ENCODE assay signal across 19 cellular contexts in genomic region chr3:127675651-127676391, GRCh38. TPM values are rescaled to one million over a fixed set of nuclear protein-coding genes. Genes with fewer than 3 reads are reported as not detected.
DNase-seq lines count a peak whose midpoint lies in the region; ATAC-seq, FAIRE-seq and TF ChIP-seq lines count a peak whose summit lies in the region.
"Had no signal": no experiment of that assay in that cellular context is flagged by ENCODE, and none has a peak within 500 bp of the region (broad histone marks: within the 10 kb centered on the region; RNA-seq: fewer than 3 reads in every experiment).

No MANE protein-coding gene starts in this region.

- H3K9me3 ChIP-seq in K562 (replicated peaks; ENCODE audit: control insufficient read depth, insufficient read depth, low read depth, low read length) (no peaks in the 10 kb centered on the region), uterus (no peaks in the 10 kb centered on the region)
- H3K9me3 ChIP-seq: lower lobe of right lung had no signal

- FAIRE-seq in K562 (lab: Jason Lieb, UNC) = no peak
- no peak for FAIRE-seq in RCC 7860 (lab: Jason Lieb, UNC)

- H3K27me3 Mint-ChIP-seq in nephron (ENCODE audit: low read depth) = peaks cover 8% of the 10 kb centered on the region
- H3K27me3 Mint-ChIP-seq: stimulated activated naive CD8-positive, alpha-beta T cell treated with anti-CD3 and anti-CD28 coated beads, Interleukin-15, amount 100 ng/mL, for 72 hours had no signal

- H3K4me3 Mint-ChIP-seq in nephron = peak overlapping the region in 2 of 3 experiments; percentile 39 to 66

- H3K27ac Mint-ChIP-seq in nephron = no peak overlapping the region

- TF ChIP-seq RAD21 in K562 (CRISPR knock-in tag; conservative IDR thresholded peaks at IDR 0.05 in 1 of 2, IDR thresholded peaks at IDR 0.05 in 1 of 2) = no peak

- no peak for TF ChIP-seq EP300 in K562 (IDR thresholded peaks at IDR 0.05; ENCODE audit: low read length)

- H3K36me3 Mint-ChIP-seq in nephron (ENCODE audit: low read depth) = peaks cover 3% of the 10 kb centered on the region
- H3K36me3 Mint-ChIP-seq: brain had no signal

- H3K27me3 ChIP-seq in K562 (ENCODE audit: control insufficient read depth in 2 of 2, insufficient read depth in 2 of 2, low read length in 2 of 2) (no peaks in the 10 kb centered on the region), uterus (no peaks in the 10 kb centered on the region)

- intact Hi-C loops in Right ventricle myocardium superior (cut with DNase I) (no loop called here), Right ventricle myocardium inferior (cut with DNase I) (no loop called here), K562 (cut with micrococcal nuclease) (no loop called here), uterus (cut with DNase I; ENCODE audit: low total_unique reads) (loop anchor here (10.0 kb wide), 1 partner anchor 81 kb away; the partner anchor contains the start of genes MCM2 and TPRA1)

- POLR2A ChIA-PET in K562 (lab: Yijun Ruan, JAX) = no interaction called here

- DNase-seq in Right ventricle myocardium superior (peak; percentile 34), Right ventricle myocardium inferior (ENCODE audit: missing footprints) (no peak), K562 (ENCODE audit: extremely low read depth in 1 of 4, low spot score in 3 of 4) (no peak), uterus (peak; percentile 14 to 17), RCC 7860 (ENCODE audit: low spot score) (no peak)
- no peak for DNase-seq in stimulated activated CD4-positive, alpha-beta T cell treated with anti-CD3 and anti-CD28 coated beads, Interleukin-4, amount 100 ng/mL, for 24 hours
- DNase-seq: activated T-cell treated with anti-CD3 and anti-CD28 coated beads, Interleukin-2, amount 50 U/mL, for 4 hours; effector CD4-positive, alpha-beta T cell; lower lobe of right lung; NCI-H1436; NCI-H510A treated with DMSO at 0.1 percent for 48 hours; OCI-M1 had no signal

- WGBS in K562 (ENCODE audit: insufficient coverage, low coverage, missing lambda C conversion rate) = 26% methylated on average over 15 of the region's 29 CpGs

- TF ChIP-seq POLR2A in K562 (conservative IDR thresholded peaks at IDR 0.05) (no peak), uterus (IDR thresholded peaks at IDR 0.05) (no peak)

- no peak overlapping the region for H3K4me2 ChIP-seq in K562 (ENCODE audit: insufficient read depth, low read length)
- H3K4me2 ChIP-seq: KMS-11 had no signal

- no peaks in the 10 kb centered on the region for H3K9me1 ChIP-seq in K562 (ENCODE audit: control insufficient read depth, insufficient read depth, low read length)

- CTCF ChIA-PET in K562 (lab: Yijun Ruan, JAX; ENCODE audit: low intra/inter-chr PET ratio) = no interaction called here

- TF ChIP-seq CTCF in K562 (IDR thresholded peaks at IDR 0.05 in 2 of 3, conservative IDR thresholded peaks at IDR 0.05 in 1 of 3; ENCODE audit: insufficient read depth in 2 of 3, low read depth in 1 of 3, low read length in 3 of 3) (no peak), nephron (IDR thresholded peaks at IDR 0.05; ENCODE audit: unreplicated experiment in 3 of 3) (no peak), uterus (IDR thresholded peaks at IDR 0.05) (no peak)

- in situ Hi-C loops in K562 (cut with MboI) = no loop called here

- H3K9me3 Mint-ChIP-seq in nephron = no peaks in the 10 kb centered on the region
- H3K9me3 Mint-ChIP-seq: activated T-cell treated with anti-CD3 and anti-CD28 coated beads, Interleukin-2, amount 50 U/mL, for 4 hours; brain; stimulated activated naive CD8-positive, alpha-beta T cell treated with anti-CD3 and anti-CD28 coated beads, Interleukin-15, amount 100 ng/mL, for 72 hours had no signal

- no TSS peak for BruUV-seq in K562 (replicated peaks; lab: Mats Ljungman, UMichigan)

- H3K4me3 ChIP-seq in K562 = no peak overlapping the region
- no peak overlapping the region for H3K4me3 ChIP-seq in uterus
- H3K4me3 ChIP-seq: lower lobe of right lung, skin epidermis had no signal

- H3K4me1 Mint-ChIP-seq in nephron = peaks cover 16% of the 10 kb centered on the region

- H3K27ac ChIP-seq in K562 (ENCODE audit: extremely low read depth, low read depth, low read length) (no peak overlapping the region), uterus (no peak overlapping the region)
- H3K27ac ChIP-seq: KMS-11, lower lobe of right lung had no signal

- H3K36me3 ChIP-seq in K562 (ENCODE audit: control insufficient read depth, insufficient read depth, low read length) = no peaks in the 10 kb centered on the region
- no peaks in the 10 kb centered on the region for H3K36me3 ChIP-seq in uterus

- H4K20me1 ChIP-seq in K562 (replicated peaks; ENCODE audit: control insufficient read depth, insufficient read depth, low read length) = 0 out of 2 replicates have a peak, but pooled peaks cover 4% of the 10 kb centered on the region

- H2AFZ ChIP-seq in K562 (ENCODE audit: low read depth, low read length) = no peak overlapping the region

- peaks cover 0 to 51% of the 10 kb centered on the region in 2 experiments; a peak in 2 of 5 replicates for H3K4me1 ChIP-seq in K562 (replicated peaks in 1 of 2; ENCODE audit: control insufficient read depth in 2 of 2, insufficient read depth in 2 of 2, low read length in 2 of 2)
- H3K4me1 ChIP-seq in uterus = peaks cover 0 to 7% of the 10 kb centered on the region in 2 donors

- no peaks in the 10 kb centered on the region for H3K79me2 ChIP-seq in K562 (ENCODE audit: control insufficient read depth, insufficient read depth, low read length)

- ATAC-seq in Right ventricle myocardium superior (ENCODE audit: poor library complexity) (no peak), Right ventricle myocardium inferior (no peak), K562 (no peak), HG03139 (IDR thresholded peaks at IDR 0.05; ENCODE audit: unreplicated experiment) (no peak)
- ATAC-seq: activated CD4-positive, CD25-positive, alpha-beta regulatory T cell treated with anti-CD3 and anti-CD28 coated beads, Interleukin-2, amount 50 U/mL, for 24 hours; activated T-cell treated with anti-CD3 and anti-CD28 coated beads, Interleukin-2, amount 50 U/mL, for 4 hours; lower lobe of right lung; stimulated activated naive CD8-positive, alpha-beta T cell treated with anti-CD3 and anti-CD28 coated beads, Interleukin-15, amount 100 ng/mL, for 72 hours had no signal

- H3K9ac ChIP-seq in K562 (ENCODE audit: insufficient read depth in 1 of 2, low read depth in 2 of 2, low read length in 2 of 2) = no peak overlapping the region
- H3K9ac ChIP-seq: KMS-11 had no signal

TF ChIP-seq in K562, 482 proteins besides CTCF, POLR2A, EP300 and RAD21 (continues in another document):
- TF ChIP-seq MCM5 (IDR thresholded peaks at IDR 0.05; ENCODE audit: low read depth) = no peak

RNA-seq across cellular contexts. Expression of gene ABTB1, which starts 3.1 kb away (rescaled TPM):
- total RNA-seq in Right ventricle myocardium superior (33.0 TPM), Right ventricle myocardium inferior (31.7 TPM), K562 (2014; rRNA removed) (0.68 and 1.0 TPM in 2 replicates), K562 (2014; rRNA removed; fragmentation: Illumina TruSeq; extraction: Trizol) (0.25 and 0.26 TPM in 2 replicates), K562 (2015; rRNA removed; fragmentation: Illumina TruSeq; extraction: Trizol) (0.29 and 0.30 TPM in 2 replicates), K562 (2021) (1.6 and 1.9 TPM in 2 replicates), uterus (10 to 100 TPM; 14.4 to 42.8 (median 28.8) TPM)
- 7.7 and 16.8 TPM in 2 replicates for total RNA-seq in K562 (2011; cell fraction: chromatin; rRNA removed; ENCODE audit: low replicate concordance)
- 13.7 and 16.5 TPM in 2 replicates for total RNA-seq in K562 (2011; cell fraction: nucleolus; rRNA removed)
- 6.9 and 9.3 TPM in 2 replicates for total RNA-seq in K562 (2011; cell fraction: nucleoplasm; rRNA removed)
- polyA plus RNA-seq in K562 (2011; rRNA removed) (1.2 and 1.7 TPM in 2 replicates), K562 (2014; fragmentation: Illumina TruSeq; extraction: Trizol) (0.42 and 1.1 TPM in 2 replicates), K562 (2014; fragmentation: Nextera tagmentation; extraction: Ambion mirVana) (under 1 TPM in 1 of 2 experiments, not detected in 1; 0.04 TPM), K562 (2014; rRNA removed) (1.4 and 2.3 TPM in 2 replicates)
- polyA plus RNA-seq in K562 (2011; cell fraction: cytosol; rRNA removed) = 1.3 and 2.5 TPM in 2 replicates
- 14.3 and 22.2 TPM in 2 replicates for polyA plus RNA-seq in K562 (2011; cell fraction: nucleus; rRNA removed)
- 1.7 and 6.1 TPM in 2 replicates for polyA plus RNA-seq in K562 (2012)
- 0.60 and 0.95 TPM in 2 replicates for polyA minus RNA-seq in K562 (2011; rRNA and poly(A)+ RNA removed)
- polyA minus RNA-seq in K562 (2011; cell fraction: cytosol; rRNA and poly(A)+ RNA removed) = 1.0 and 2.4 TPM in 2 replicates
- polyA minus RNA-seq in K562 (2011; cell fraction: nucleus; rRNA and poly(A)+ RNA removed) = 4.1 and 5.9 TPM in 2 replicates

RNA-seq across cellular contexts. Expression of gene PODXL2, which starts 46.8 kb away (rescaled TPM):
- total RNA-seq in Right ventricle myocardium superior = 0.94 TPM
- total RNA-seq in Right ventricle myocardium inferior = 1.4 TPM
- 17.2 and 34.9 TPM in 2 replicates for total RNA-seq in K562 (2011; cell fraction: chromatin; rRNA removed; ENCODE audit: low replicate concordance)
- 47.0 and 49.4 TPM in 2 replicates for total RNA-seq in K562 (2011; cell fraction: nucleolus; rRNA removed)
- 23.7 and 31.7 TPM in 2 replicates for total RNA-seq in K562 (2011; cell fraction: nucleoplasm; rRNA removed)
- total RNA-seq in K562 (2014; rRNA removed) = 52.5 and 59.1 TPM in 2 replicates
- total RNA-seq in K562 (2014; rRNA removed; fragmentation: Illumina TruSeq; extraction: Trizol) = 16.1 TPM in 2 replicates
- total RNA-seq in K562 (2015; rRNA removed; fragmentation: Illumina TruSeq; extraction: Trizol) = 21.9 and 22.3 TPM in 2 replicates
- total RNA-seq in K562 (2021) = 39.6 and 42.4 TPM in 2 replicates
- 19.2 and 20.3 TPM in 2 replicates for polyA plus RNA-seq in K562 (2011; rRNA removed)
- 19.5 and 45.6 TPM in 2 replicates for polyA plus RNA-seq in K562 (2011; cell fraction: cytosol; rRNA removed)
- 22.1 and 37.7 TPM in 2 replicates for polyA plus RNA-seq in K562 (2011; cell fraction: nucleus; rRNA removed)
- 18.9 and 20.5 TPM in 2 replicates for polyA plus RNA-seq in K562 (2012)
- 22.1 and 27.7 TPM in 2 replicates for polyA plus RNA-seq in K562 (2014; fragmentation: Illumina TruSeq; extraction: Trizol)
- under 1 TPM; 0.03 to 0.07 TPM for polyA plus RNA-seq in K562 (2014; fragmentation: Nextera tagmentation; extraction: Ambion mirVana)
- 49.0 and 50.3 TPM in 2 replicates for polyA plus RNA-seq in K562 (2014; rRNA removed)
- 12.9 and 14.7 TPM in 2 replicates for polyA minus RNA-seq in K562 (2011; rRNA and poly(A)+ RNA removed)
- polyA minus RNA-seq in K562 (2011; cell fraction: cytosol; rRNA and poly(A)+ RNA removed) = 16.8 and 18.6 TPM in 2 replicates
- polyA minus RNA-seq in K562 (2011; cell fraction: nucleus; rRNA and poly(A)+ RNA removed) = 9.6 and 11.8 TPM in 2 replicates
- total RNA-seq in uterus = 10 to 100 TPM in 1 of 4 donors, 1 to 10 TPM in 1, not detected in 2; 1.5 to 13.5 TPM

Comparison
In these comparisons a context has a peak if more than half of its experiments do, and no peak if none do; other contexts are left out.
1. DNase-seq: peak in Right ventricle myocardium superior (single experiment) and uterus (2 of 2); none in Right ventricle myocardium inferior (single experiment), K562 (0 of 4), stimulated activated CD4-positive, alpha-beta T cell treated with anti-CD3 and anti-CD28 coated beads, Interleukin-4, amount 100 ng/mL, for 24 hours (single experiment) and RCC 7860 (single experiment).